In the genomic region with DNA sequence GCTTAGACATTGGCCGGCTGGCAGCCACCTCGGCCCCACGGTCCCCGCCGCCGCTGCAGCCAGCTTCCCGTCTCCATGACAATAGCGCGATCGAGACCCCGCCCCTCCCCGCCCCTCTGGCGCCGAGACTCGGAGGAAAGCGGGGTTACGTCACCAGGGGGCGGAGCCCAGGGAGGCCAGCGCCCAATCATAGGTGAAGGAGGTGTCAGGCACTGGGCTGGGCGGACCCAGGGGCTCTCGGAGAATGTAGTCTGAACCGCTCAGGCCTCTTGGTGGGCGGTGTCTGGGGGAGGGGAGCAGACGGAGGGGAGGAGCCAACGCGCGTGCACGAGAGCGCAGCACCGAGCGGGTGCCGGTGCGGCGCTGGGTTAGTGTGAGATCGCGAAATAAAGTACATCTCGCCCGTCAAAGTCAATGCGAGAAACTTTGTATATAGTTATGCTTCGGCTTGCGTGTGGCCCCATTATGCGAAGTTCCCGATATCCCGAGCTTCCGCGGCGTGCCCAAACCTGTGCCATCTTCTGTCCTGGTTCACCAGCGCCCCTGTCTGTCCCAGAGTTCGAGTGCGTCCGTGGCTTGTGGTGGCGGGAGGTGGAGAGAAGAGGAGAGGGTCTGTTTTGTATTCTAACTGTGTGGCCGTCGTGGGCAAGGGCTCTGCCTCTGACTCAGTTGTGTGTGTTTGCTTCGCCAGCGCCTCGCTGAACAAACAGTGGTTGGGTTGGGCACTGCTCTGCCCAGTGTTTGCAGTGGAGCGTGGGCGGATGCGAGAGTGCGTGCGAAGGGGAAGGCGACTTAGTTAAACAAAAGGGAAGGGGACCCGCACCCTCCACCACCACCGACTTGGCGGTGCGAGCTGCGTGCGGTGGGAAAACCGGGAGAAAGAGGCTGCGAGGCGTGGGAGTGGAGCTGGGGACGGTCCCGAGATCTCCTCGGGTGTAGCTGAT, we compare ENCODE assay signal across 8 cellular contexts. TPM values are rescaled to one million over a fixed set of nuclear protein-coding genes. Genes with fewer than 3 reads are reported as not detected.
A peak's percentile ranks its signal among the peaks of the same experiment; 100 is the strongest.
DNase-seq lines count a peak whose midpoint lies in the region; ATAC-seq, FAIRE-seq and TF ChIP-seq lines count a peak whose summit lies in the region.

No MANE protein-coding gene starts in this region.

- peaks cover 18% of the 10 kb centered on the region for H3K4me1 ChIP-seq in adipocyte (ENCODE audit: control insufficient read depth, insufficient read depth, low read length)
- peaks cover 41% of the 10 kb centered on the region for H3K4me1 ChIP-seq in left ventricle myocardium inferior
- H3K4me1 ChIP-seq in psoas muscle = peaks cover 14% of the 10 kb centered on the region

- WGBS in psoas muscle, 3 donors = 0 to 1% (median 1%) methylated on average over 69 to 75 of the region's 75 CpGs

- H3K27me3 ChIP-seq in adipocyte (replicated peaks; ENCODE audit: control insufficient read depth, insufficient read depth, low read length) = no peaks in the 10 kb centered on the region
- H3K27me3 ChIP-seq in left ventricle myocardium inferior (ENCODE audit: low read depth) = peaks cover 58% of the 10 kb centered on the region
- H3K27me3 ChIP-seq in psoas muscle (ENCODE audit: insufficient read depth in 3 of 3, low read length in 2 of 3) = peaks cover 0 to 27% (median 3%) of the 10 kb centered on the region in 3 donors

- peak overlapping the region; percentile 52 for H3K4me3 ChIP-seq in GM12865 (ENCODE audit: low read depth, low read length)
- H3K4me3 ChIP-seq in adipocyte (ENCODE audit: low read length) = peak overlapping the region; percentile 93
- peak overlapping the region; percentile 85 for H3K4me3 ChIP-seq in left ventricle myocardium inferior
- H3K4me3 ChIP-seq in psoas muscle = peak overlapping the region; percentile 89

- peak overlapping the region; percentile 85 for H3K9ac ChIP-seq in adipocyte (ENCODE audit: low read length)

- intact Hi-C loops in left ventricle myocardium inferior (cut with micrococcal nuclease) = loop anchor here (10.0 kb wide), 1 partner anchor 115 kb away; no protein-coding TSS in a partner anchor
- intact Hi-C loops in psoas muscle (cut with DNase I) = loop anchor here (5.0 to 10.0 kb wide), 5 partner anchors 645 to 1155 kb away; partner anchors contain the start of gene IRX3 (in 1 of the 2)

- TF ChIP-seq CTCF in GM12865 (IDR thresholded peaks at IDR 0.05; ENCODE audit: insufficient read depth, low read depth, low read length, missing control alignments) (no peak), left ventricle myocardium inferior (IDR thresholded peaks at IDR 0.05; ENCODE audit: borderline replicate concordance) (peak; percentile 40), psoas muscle (IDR thresholded peaks at IDR 0.05) (peak; percentile 25)

- DNase-seq in GM12865 (ENCODE audit: low read depth) (peak; percentile 93), NCI-H128 (lab: John Stamatoyannopoulos, UW; ENCODE audit: unreplicated experiment) (peak; percentile 91), SW480 (ENCODE audit: low spot score) (peak; percentile 97), adipocyte (ENCODE audit: low read depth) (peak; percentile 100), left ventricle myocardium inferior (peak; percentile 100), psoas muscle (peak; percentile 98 to 100), urothelium cell line (ENCODE audit: low spot score) (peak; percentile 80)

- H3K36me3 ChIP-seq in adipocyte (ENCODE audit: control insufficient read depth, insufficient read depth, low read length, severe bottlenecking) (no peaks in the 10 kb centered on the region), left ventricle myocardium inferior (peaks cover 6% of the 10 kb centered on the region), psoas muscle (ENCODE audit: insufficient read depth in 1 of 2, low read depth in 1 of 2) (no peaks in the 10 kb centered on the region)

- H3K27ac ChIP-seq in left ventricle myocardium inferior (replicated peaks) (peak overlapping the region; percentile 92), psoas muscle (peak overlapping the region; percentile 97)

- ATAC-seq in HG02759 (IDR thresholded peaks at IDR 0.05; ENCODE audit: unreplicated experiment) = peak; percentile 87
- ATAC-seq in psoas muscle = peak; percentile 81 to 97 (median 86)

- no peaks in the 10 kb centered on the region for H3K9me3 ChIP-seq in adipocyte (ENCODE audit: control insufficient read depth, low read length)
- H3K9me3 ChIP-seq in left ventricle myocardium inferior (replicated peaks) = no peaks in the 10 kb centered on the region
- H3K9me3 ChIP-seq in psoas muscle = no peaks in the 10 kb centered on the region

- peak; percentile 42 for FAIRE-seq in urothelium cell line (lab: Jason Lieb, UNC)

RNA-seq across cellular contexts. Expression of gene IRX5, which starts 1.3 kb away (rescaled TPM):
- total RNA-seq in left ventricle myocardium inferior = 36.8 TPM
- 1 to 10 TPM in 3 of 4 donors, under 1 TPM in 1; 0.56 to 6.8 (median 3.7) TPM for total RNA-seq in psoas muscle
- polyA plus RNA-seq in psoas muscle = 10 to 100 TPM in 2 of 3 donors, 1 to 10 TPM in 1; 1.0 to 13.0 (median 11.5) TPM

Comparison
In these comparisons a context has a peak if more than half of its experiments do, and no peak if none do; other contexts are left out.
1. Peak in every context shown above with its lines: DNase-seq, ATAC-seq, H3K4me3 ChIP-seq and H3K27ac ChIP-seq.